ENCODE assay signal across 8 cellular contexts in genomic region chr17:28571255-28572122, GRCh38. TPM values are rescaled to one million over a fixed set of nuclear protein-coding genes. Genes with fewer than 3 reads are reported as not detected.
A peak's percentile ranks its signal among the peaks of the same experiment; 100 is the strongest.
DNase-seq lines count a peak whose midpoint lies in the region; ATAC-seq, FAIRE-seq and TF ChIP-seq lines count a peak whose summit lies in the region.

TSS of gene PIGS (minus strand) at chr17:28571524. CDS start at chr17:28571496, 28 bp downstream.

- peak; percentile 72 for ATAC-seq in GM18873 (IDR thresholded peaks at IDR 0.05; ENCODE audit: low FRiP score, unreplicated experiment)
- ATAC-seq in HG03139 (IDR thresholded peaks at IDR 0.05; ENCODE audit: unreplicated experiment): peak; percentile 86
- ATAC-seq in WTC11: peak; percentile 98

- H3K27ac ChIP-seq in small intestine (ENCODE audit: low read depth in 1 of 2, low read length in 1 of 2): peak within 1 kb of the TSS; percentile 76 to 86

- peaks cover 6% of the 10 kb centered on the region for H3K36me3 ChIP-seq in bronchial epithelial cell (ENCODE audit: control insufficient read depth, insufficient read depth, low read length)
- peaks cover 0 to 6% of the 10 kb centered on the region in 2 donors for H3K36me3 ChIP-seq in small intestine (ENCODE audit: control insufficient read depth in 2 of 2, insufficient read depth in 2 of 2, low read length in 2 of 2)

- no peaks in the 10 kb centered on the region for H3K9me3 Mint-ChIP-seq in WTC11

- TF ChIP-seq CTCF in WTC11 (IDR thresholded peaks at IDR 0.05) (no peak), bronchial epithelial cell (IDR thresholded peaks at IDR 0.05; ENCODE audit: insufficient read depth, low read length, severe bottlenecking) (no peak)

- H3K36me3 Mint-ChIP-seq in WTC11: peaks cover 25% of the 10 kb centered on the region

- no peaks in the 10 kb centered on the region for H3K9me3 ChIP-seq in small intestine (ENCODE audit: control insufficient read depth, low read depth)

- H3K4me1 Mint-ChIP-seq in WTC11: peaks cover 20% of the 10 kb centered on the region

- no peaks in the 10 kb centered on the region for H3K27me3 ChIP-seq in bronchial epithelial cell (ENCODE audit: control insufficient read depth, insufficient read depth, low read length)
- no peaks in the 10 kb centered on the region for H3K27me3 ChIP-seq in small intestine (ENCODE audit: control insufficient read depth in 2 of 2, insufficient read depth in 2 of 2, low read length in 2 of 2)

- WGBS in small intestine, 3 donors: 0 to 1% (median 1%) methylated on average over 53 to 57 of the region's 57 CpGs

- FAIRE-seq in bronchial epithelial cell (lab: Jason Lieb, UNC) (no peak), small intestine (lab: Jason Lieb, UNC) (no peak)

- H3K27ac Mint-ChIP-seq in WTC11: peak within 1 kb of the TSS; percentile 87

- peak within 1 kb of the TSS; percentile 90 for H3K4me3 ChIP-seq in bronchial epithelial cell (ENCODE audit: low read depth, low read length)
- H3K4me3 ChIP-seq in small intestine (ENCODE audit: low read depth in 1 of 2, low read length in 2 of 2): peak within 1 kb of the TSS; percentile 82 to 84

- peak; percentile 95 for DNase-seq in ACHN
- peak; percentile 92 for DNase-seq in NCI-H2227 (lab: John Stamatoyannopoulos, UW; ENCODE audit: unreplicated experiment)
- DNase-seq in WTC11 (ENCODE audit: low spot score): peak; percentile 98
- peak; percentile 86 for DNase-seq in bronchial epithelial cell (ENCODE audit: low read depth)
- peak; percentile 98 for DNase-seq in iPS-NIHi11 (ENCODE audit: low spot score)
- peak; percentile 94 for DNase-seq in small intestine

- CTCF ChIA-PET in WTC11 (lab: Charles Lee): interaction anchor here (0.6 to 4.9 kb wide), 14 partner anchors 20 to 308 kb away, joined by 3 to 26 read pairs (median 5); partner anchors contain the start of genes BLTP2, RPL23A, RSKR and SDF2

- in situ Hi-C loops in ACHN (cut with HindIII; ENCODE audit: low pct_ligation_motif_present, low pct_unique_long_range_greater_than_20kb, low sequenced_read_pairs): no loop called here

- peak within 1 kb of the TSS; percentile 91 for H3K4me3 Mint-ChIP-seq in WTC11

- POLR2A ChIA-PET in WTC11 (lab: Charles Lee): interaction anchor here (0.7 to 1.7 kb wide), 7 partner anchors 19 to 380 kb away, joined by 3 to 8 read pairs (median 3); partner anchors contain the start of genes PHF12, POLDIP2, PROCA1 and RPL23A

- peaks cover 3% of the 10 kb centered on the region; the same call in 1 of the 2 replicates for H3K27me3 Mint-ChIP-seq in WTC11 (ENCODE audit: low read depth)

- H3K4me1 ChIP-seq in small intestine (ENCODE audit: control insufficient read depth in 2 of 2, insufficient read depth in 1 of 2, low read depth in 1 of 2, low read length in 1 of 2): peaks cover 3 to 4% of the 10 kb centered on the region in 2 donors

TF ChIP-seq in WTC11, 78 proteins besides CTCF, POLR2A, EP300 and RAD21 (continues in another document):
- TF ChIP-seq NFYB (CRISPR knock-in tag; conservative IDR thresholded peaks at IDR 0.05; ENCODE audit: low read depth) (peak; percentile 72), OVOL2 (CRISPR knock-in tag; IDR thresholded peaks at IDR 0.05; ENCODE audit: borderline replicate concordance) (no peak), IRF1 (CRISPR knock-in tag; IDR thresholded peaks at IDR 0.05) (0 out of 2 replicates have a peak, but pooled peaks have one; percentile 35), SP1 (CRISPR knock-in tag; conservative IDR thresholded peaks at IDR 0.05) (peak; percentile 87), HMGXB4 (CRISPR knock-in tag; IDR thresholded peaks at IDR 0.05) (peak; percentile 65; the same call in 1 of the 2 replicates), ETV6 (CRISPR knock-in tag; IDR thresholded peaks at IDR 0.05) (peak; percentile 51; the same call in 1 of the 2 replicates), ZBTB43 (CRISPR knock-in tag; IDR thresholded peaks at IDR 0.05) (no peak), NR1H2 (CRISPR knock-in tag; IDR thresholded peaks at IDR 0.05) (no peak), ZNF512 (CRISPR knock-in tag; IDR thresholded peaks at IDR 0.05; ENCODE audit: borderline replicate concordance) (0 out of 2 replicates have a peak, but pooled peaks have one; percentile 27), ARID4B (CRISPR knock-in tag; IDR thresholded peaks at IDR 0.05; ENCODE audit: borderline replicate concordance) (no peak)

RNA-seq across cellular contexts. Expression of gene PIGS, which starts in this region (rescaled TPM):
- total RNA-seq in WTC11 (2021) (50.6 to 55.0 TPM (median 54.6 TPM) in 3 replicates), bronchial epithelial cell (25.5 and 36.0 TPM in 2 replicates)
- polyA plus RNA-seq in small intestine: 10 to 100 TPM; 24.8 to 51.0 (median 28.6) TPM

Comparison
In these comparisons a context has a peak if more than half of its experiments do, and no peak if none do; other contexts are left out.
1. Peak in every context shown above with its lines: DNase-seq, ATAC-seq, H3K4me3 ChIP-seq and H3K27ac ChIP-seq.